Comparison of ENCODE assay signal across 1 cellular context in the genomic region with DNA sequence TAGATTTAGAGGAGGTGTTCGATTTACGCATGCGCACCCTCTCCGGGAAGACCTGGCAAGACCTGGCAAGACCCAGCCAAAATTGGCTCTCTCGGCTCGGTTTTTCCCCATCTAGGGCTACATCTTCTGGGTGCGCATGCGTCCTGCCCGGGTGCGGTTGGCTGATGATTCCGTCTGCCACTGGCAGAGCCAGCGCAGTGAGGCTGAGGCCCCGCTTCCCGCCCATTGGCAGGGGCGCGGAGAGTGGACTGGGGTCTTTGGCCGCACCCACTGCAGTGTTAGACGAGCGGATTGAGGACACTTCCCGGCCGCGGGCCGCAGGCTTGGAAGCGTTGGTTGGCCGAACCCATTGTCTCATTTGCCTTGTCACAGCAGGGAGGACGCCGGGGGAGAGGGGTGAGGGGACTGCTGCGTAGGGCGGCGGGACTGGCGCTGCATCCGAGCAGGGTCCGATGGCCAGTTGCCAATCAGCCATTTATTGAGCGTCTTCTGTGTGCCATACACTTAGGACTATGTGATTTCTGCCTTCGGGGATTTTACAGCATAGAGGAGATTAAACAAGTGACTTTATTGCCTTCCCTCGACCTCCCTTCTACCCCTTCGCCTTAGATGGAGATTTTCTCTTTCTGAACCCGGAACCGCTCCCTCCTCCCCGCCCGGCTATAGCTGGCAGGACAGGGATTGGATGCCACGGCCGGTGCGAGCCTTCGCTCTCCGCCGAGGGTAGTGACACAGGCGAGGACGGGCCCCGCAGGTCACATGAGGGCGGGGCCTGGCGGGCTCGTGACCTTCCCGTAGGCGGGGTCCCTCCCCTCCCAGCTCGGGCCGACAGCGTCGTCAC.
TF ChIP-seq lines count a peak whose summit lies in the region.

No MANE protein-coding gene starts in this region.

TF ChIP-seq in H1, 55 proteins besides CTCF, POLR2A, EP300 and RAD21 (continues in another document):
- TF ChIP-seq GABPA (IDR thresholded peaks at IDR 0.05; ENCODE audit: borderline replicate concordance, insufficient read depth, low read length) (no peak), MAFK (IDR thresholded peaks at IDR 0.05; ENCODE audit: low read depth, low read length) (no peak), POU5F1 (IDR thresholded peaks at IDR 0.05; ENCODE audit: low read depth, low read length) (no peak), JUND (IDR thresholded peaks at IDR 0.05; ENCODE audit: low read length) (0 out of 2 replicates have a peak, but pooled peaks have one; percentile 3), RNF2 (IDR thresholded peaks at IDR 0.05; ENCODE audit: borderline replicate concordance, low read depth, low read length, missing control alignments, poor library complexity, severe bottlenecking) (no peak), NRF1 (IDR thresholded peaks at IDR 0.05; ENCODE audit: low read depth, low read length) (peak; percentile 91), SIX5 (IDR thresholded peaks at IDR 0.05; ENCODE audit: low read depth, low read length) (no peak), SAP30 (IDR thresholded peaks at IDR 0.05; ENCODE audit: insufficient read depth, insufficient replicate concordance, low read length) (peak; percentile 77), HDAC2 (IDR thresholded peaks at IDR 0.05; ENCODE audit: borderline replicate concordance in 1 of 2, low read depth in 2 of 2, low read length in 2 of 2) (0 out of 4 replicates have a peak, but pooled peaks of 1 of the 2 experiments have one; percentile 74), EGR1 (IDR thresholded peaks at IDR 0.05; ENCODE audit: borderline replicate concordance, low read depth, low read length) (no peak), KDM1A (IDR thresholded peaks at IDR 0.05; ENCODE audit: borderline replicate concordance, low read length) (0 out of 2 replicates have a peak, but pooled peaks have one; percentile 10), CTBP2 (IDR thresholded peaks at IDR 0.05; ENCODE audit: borderline replicate concordance, insufficient read depth, insufficient read length, low read length) (no peak), KDM5A (IDR thresholded peaks at IDR 0.05; ENCODE audit: low read length) (no peak), CBX8 (IDR thresholded peaks at IDR 0.05; ENCODE audit: borderline replicate concordance, low read depth, low read length) (no peak), SIRT6 (IDR thresholded peaks at IDR 0.05; ENCODE audit: low read length) (no peak), JUN (IDR thresholded peaks at IDR 0.05; ENCODE audit: low read depth, low read length) (no peak), GTF2F1 (IDR thresholded peaks at IDR 0.05; ENCODE audit: borderline replicate concordance, low read depth, low read length) (no peak), NANOG (IDR thresholded peaks at IDR 0.05; ENCODE audit: insufficient read depth, low read depth, low read length, poor library complexity, severe bottlenecking) (no peak), SP1 (IDR thresholded peaks at IDR 0.05; ENCODE audit: low read depth, low read length) (0 out of 2 replicates have a peak, but pooled peaks have one; percentile 23), SP2 (IDR thresholded peaks at IDR 0.05; ENCODE audit: low read length) (no peak), BCL11A (IDR thresholded peaks at IDR 0.05; ENCODE audit: low read depth in 2 of 2, low read length in 2 of 2) (no peak), SIN3A (conservative IDR thresholded peaks at IDR 0.05 in 1 of 2, IDR thresholded peaks at IDR 0.05 in 1 of 2; ENCODE audit: low read depth in 1 of 2, low read length in 2 of 2) (peak in 1 of 2 experiments; percentile 73; a peak in 2 of 4 replicates), HDAC6 (IDR thresholded peaks at IDR 0.05; ENCODE audit: low read depth, low read length) (no peak), TAF7 (optimal IDR thresholded peaks at IDR 0.05; ENCODE audit: borderline replicate concordance, low read depth, low read length) (peak; percentile 55), KDM4A (IDR thresholded peaks at IDR 0.05; ENCODE audit: low read depth, low read length, severe bottlenecking) (peak; percentile 80), TBP (IDR thresholded peaks at IDR 0.05; ENCODE audit: low read depth, low read length) (peak; percentile 72; the same call in 1 of the 2 replicates), POLR2AphosphoS5 (IDR thresholded peaks at IDR 0.05; ENCODE audit: low read depth, low read length) (no peak; the same call in none of the 2 replicates), YY1 (IDR thresholded peaks at IDR 0.05; ENCODE audit: low read depth, low read length) (0 out of 2 replicates have a peak, but pooled peaks have one; percentile 3), TEAD4 (IDR thresholded peaks at IDR 0.05; ENCODE audit: low read depth, low read length) (0 out of 2 replicates have a peak, but pooled peaks have one; percentile 1), CREB1 (IDR thresholded peaks at IDR 0.05) (peak; percentile 67; the same call in 1 of the 2 replicates), CHD1 (IDR thresholded peaks at IDR 0.05; ENCODE audit: low read depth, low read length) (no peak), ASH2L (IDR thresholded peaks at IDR 0.05; ENCODE audit: low read length) (peak; percentile 65), EZH2 (IDR thresholded peaks at IDR 0.05; ENCODE audit: low read depth, low read length, severe bottlenecking) (no peak), CEBPB (IDR thresholded peaks at IDR 0.05; ENCODE audit: low read depth, low read length) (no peak), ZNF274 (IDR thresholded peaks at IDR 0.05; ENCODE audit: borderline replicate concordance, extremely low read depth, low read length) (no peak), BACH1 (IDR thresholded peaks at IDR 0.05; ENCODE audit: low read length) (no peak), RXRA (IDR thresholded peaks at IDR 0.05; ENCODE audit: insufficient read depth, low read depth, low read length) (no peak), TAF1 (IDR thresholded peaks at IDR 0.05; ENCODE audit: low read depth, low read length) (peak; percentile 73), SUZ12 (IDR thresholded peaks at IDR 0.05; ENCODE audit: low read length) (no peak), FOSL1 (IDR thresholded peaks at IDR 0.05; ENCODE audit: insufficient read depth, low read depth, low read length) (no peak), SP4 (IDR thresholded peaks at IDR 0.05; ENCODE audit: low read length) (no peak; the same call in 1 of the 2 replicates), BRCA1 (IDR thresholded peaks at IDR 0.05; ENCODE audit: low read depth, low read length) (no peak), TCF12 (IDR thresholded peaks at IDR 0.05; ENCODE audit: low read depth, low read length) (no peak), SRF (IDR thresholded peaks at IDR 0.05; ENCODE audit: low read depth, low read length) (peak; percentile 51), RFX5 (IDR thresholded peaks at IDR 0.05; ENCODE audit: borderline replicate concordance, low read depth, low read length) (no peak), CHD2 (IDR thresholded peaks at IDR 0.05; ENCODE audit: low read length) (no peak), CBX5 (IDR thresholded peaks at IDR 0.05; ENCODE audit: low read depth, low read length) (no peak), PHF8 (conservative IDR thresholded peaks at IDR 0.05; ENCODE audit: low read depth, low read length) (peak; percentile 66)
- TF ChIP-seq, protein P1, sequence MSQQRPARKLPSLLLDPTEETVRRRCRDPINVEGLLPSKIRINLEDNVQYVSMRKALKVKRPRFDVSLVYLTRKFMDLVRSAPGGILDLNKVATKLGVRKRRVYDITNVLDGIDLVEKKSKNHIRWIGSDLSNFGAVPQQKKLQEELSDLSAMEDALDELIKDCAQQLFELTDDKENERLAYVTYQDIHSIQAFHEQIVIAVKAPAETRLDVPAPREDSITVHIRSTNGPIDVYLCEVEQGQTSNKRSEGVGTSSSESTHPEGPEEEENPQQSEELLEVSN (IDR thresholded peaks at IDR 0.05): peak; percentile 89
- TF ChIP-seq, protein P2, sequence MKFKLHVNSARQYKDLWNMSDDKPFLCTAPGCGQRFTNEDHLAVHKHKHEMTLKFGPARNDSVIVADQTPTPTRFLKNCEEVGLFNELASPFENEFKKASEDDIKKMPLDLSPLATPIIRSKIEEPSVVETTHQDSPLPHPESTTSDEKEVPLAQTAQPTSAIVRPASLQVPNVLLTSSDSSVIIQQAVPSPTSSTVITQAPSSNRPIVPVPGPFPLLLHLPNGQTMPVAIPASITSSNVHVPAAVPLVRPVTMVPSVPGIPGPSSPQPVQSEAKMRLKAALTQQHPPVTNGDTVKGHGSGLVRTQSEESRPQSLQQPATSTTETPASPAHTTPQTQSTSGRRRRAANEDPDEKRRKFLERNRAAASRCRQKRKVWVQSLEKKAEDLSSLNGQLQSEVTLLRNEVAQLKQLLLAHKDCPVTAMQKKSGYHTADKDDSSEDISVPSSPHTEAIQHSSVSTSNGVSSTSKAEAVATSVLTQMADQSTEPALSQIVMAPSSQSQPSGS (IDR thresholded peaks at IDR 0.05; ENCODE audit: low read length): no peak
- TF ChIP-seq, protein P3, sequence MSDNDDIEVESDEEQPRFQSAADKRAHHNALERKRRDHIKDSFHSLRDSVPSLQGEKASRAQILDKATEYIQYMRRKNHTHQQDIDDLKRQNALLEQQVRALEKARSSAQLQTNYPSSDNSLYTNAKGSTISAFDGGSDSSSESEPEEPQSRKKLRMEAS (IDR thresholded peaks at IDR 0.05): no peak; the same call in 1 of the 2 replicates
- TF ChIP-seq, protein P4, sequence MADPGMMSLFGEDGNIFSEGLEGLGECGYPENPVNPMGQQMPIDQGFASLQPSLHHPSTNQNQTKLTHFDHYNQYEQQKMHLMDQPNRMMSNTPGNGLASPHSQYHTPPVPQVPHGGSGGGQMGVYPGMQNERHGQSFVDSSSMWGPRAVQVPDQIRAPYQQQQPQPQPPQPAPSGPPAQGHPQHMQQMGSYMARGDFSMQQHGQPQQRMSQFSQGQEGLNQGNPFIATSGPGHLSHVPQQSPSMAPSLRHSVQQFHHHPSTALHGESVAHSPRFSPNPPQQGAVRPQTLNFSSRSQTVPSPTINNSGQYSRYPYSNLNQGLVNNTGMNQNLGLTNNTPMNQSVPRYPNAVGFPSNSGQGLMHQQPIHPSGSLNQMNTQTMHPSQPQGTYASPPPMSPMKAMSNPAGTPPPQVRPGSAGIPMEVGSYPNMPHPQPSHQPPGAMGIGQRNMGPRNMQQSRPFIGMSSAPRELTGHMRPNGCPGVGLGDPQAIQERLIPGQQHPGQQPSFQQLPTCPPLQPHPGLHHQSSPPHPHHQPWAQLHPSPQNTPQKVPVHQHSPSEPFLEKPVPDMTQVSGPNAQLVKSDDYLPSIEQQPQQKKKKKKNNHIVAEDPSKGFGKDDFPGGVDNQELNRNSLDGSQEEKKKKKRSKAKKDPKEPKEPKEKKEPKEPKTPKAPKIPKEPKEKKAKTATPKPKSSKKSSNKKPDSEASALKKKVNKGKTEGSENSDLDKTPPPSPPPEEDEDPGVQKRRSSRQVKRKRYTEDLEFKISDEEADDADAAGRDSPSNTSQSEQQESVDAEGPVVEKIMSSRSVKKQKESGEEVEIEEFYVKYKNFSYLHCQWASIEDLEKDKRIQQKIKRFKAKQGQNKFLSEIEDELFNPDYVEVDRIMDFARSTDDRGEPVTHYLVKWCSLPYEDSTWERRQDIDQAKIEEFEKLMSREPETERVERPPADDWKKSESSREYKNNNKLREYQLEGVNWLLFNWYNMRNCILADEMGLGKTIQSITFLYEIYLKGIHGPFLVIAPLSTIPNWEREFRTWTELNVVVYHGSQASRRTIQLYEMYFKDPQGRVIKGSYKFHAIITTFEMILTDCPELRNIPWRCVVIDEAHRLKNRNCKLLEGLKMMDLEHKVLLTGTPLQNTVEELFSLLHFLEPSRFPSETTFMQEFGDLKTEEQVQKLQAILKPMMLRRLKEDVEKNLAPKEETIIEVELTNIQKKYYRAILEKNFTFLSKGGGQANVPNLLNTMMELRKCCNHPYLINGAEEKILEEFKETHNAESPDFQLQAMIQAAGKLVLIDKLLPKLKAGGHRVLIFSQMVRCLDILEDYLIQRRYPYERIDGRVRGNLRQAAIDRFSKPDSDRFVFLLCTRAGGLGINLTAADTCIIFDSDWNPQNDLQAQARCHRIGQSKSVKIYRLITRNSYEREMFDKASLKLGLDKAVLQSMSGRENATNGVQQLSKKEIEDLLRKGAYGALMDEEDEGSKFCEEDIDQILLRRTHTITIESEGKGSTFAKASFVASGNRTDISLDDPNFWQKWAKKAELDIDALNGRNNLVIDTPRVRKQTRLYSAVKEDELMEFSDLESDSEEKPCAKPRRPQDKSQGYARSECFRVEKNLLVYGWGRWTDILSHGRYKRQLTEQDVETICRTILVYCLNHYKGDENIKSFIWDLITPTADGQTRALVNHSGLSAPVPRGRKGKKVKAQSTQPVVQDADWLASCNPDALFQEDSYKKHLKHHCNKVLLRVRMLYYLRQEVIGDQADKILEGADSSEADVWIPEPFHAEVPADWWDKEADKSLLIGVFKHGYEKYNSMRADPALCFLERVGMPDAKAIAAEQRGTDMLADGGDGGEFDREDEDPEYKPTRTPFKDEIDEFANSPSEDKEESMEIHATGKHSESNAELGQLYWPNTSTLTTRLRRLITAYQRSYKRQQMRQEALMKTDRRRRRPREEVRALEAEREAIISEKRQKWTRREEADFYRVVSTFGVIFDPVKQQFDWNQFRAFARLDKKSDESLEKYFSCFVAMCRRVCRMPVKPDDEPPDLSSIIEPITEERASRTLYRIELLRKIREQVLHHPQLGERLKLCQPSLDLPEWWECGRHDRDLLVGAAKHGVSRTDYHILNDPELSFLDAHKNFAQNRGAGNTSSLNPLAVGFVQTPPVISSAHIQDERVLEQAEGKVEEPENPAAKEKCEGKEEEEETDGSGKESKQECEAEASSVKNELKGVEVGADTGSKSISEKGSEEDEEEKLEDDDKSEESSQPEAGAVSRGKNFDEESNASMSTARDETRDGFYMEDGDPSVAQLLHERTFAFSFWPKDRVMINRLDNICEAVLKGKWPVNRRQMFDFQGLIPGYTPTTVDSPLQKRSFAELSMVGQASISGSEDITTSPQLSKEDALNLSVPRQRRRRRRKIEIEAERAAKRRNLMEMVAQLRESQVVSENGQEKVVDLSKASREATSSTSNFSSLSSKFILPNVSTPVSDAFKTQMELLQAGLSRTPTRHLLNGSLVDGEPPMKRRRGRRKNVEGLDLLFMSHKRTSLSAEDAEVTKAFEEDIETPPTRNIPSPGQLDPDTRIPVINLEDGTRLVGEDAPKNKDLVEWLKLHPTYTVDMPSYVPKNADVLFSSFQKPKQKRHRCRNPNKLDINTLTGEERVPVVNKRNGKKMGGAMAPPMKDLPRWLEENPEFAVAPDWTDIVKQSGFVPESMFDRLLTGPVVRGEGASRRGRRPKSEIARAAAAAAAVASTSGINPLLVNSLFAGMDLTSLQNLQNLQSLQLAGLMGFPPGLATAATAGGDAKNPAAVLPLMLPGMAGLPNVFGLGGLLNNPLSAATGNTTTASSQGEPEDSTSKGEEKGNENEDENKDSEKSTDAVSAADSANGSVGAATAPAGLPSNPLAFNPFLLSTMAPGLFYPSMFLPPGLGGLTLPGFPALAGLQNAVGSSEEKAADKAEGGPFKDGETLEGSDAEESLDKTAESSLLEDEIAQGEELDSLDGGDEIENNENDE (IDR thresholded peaks at IDR 0.05; ENCODE audit: insufficient replicate concordance, low read length): no peak
- TF ChIP-seq, protein P5, sequence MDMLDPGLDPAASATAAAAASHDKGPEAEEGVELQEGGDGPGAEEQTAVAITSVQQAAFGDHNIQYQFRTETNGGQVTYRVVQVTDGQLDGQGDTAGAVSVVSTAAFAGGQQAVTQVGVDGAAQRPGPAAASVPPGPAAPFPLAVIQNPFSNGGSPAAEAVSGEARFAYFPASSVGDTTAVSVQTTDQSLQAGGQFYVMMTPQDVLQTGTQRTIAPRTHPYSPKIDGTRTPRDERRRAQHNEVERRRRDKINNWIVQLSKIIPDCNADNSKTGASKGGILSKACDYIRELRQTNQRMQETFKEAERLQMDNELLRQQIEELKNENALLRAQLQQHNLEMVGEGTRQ (IDR thresholded peaks at IDR 0.05; ENCODE audit: low read length): peak; percentile 91
- TF ChIP-seq, protein P6, sequence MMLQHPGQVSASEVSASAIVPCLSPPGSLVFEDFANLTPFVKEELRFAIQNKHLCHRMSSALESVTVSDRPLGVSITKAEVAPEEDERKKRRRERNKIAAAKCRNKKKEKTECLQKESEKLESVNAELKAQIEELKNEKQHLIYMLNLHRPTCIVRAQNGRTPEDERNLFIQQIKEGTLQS (IDR thresholded peaks at IDR 0.05; ENCODE audit: insufficient read depth, low read depth, low read length): peak; percentile 78
